In genomic region chr16:30892670-30893069, GRCh38 we compare ENCODE assay signal across 10 cellular contexts. TPM values are rescaled to one million over a fixed set of nuclear protein-coding genes. Genes with fewer than 3 reads are reported as not detected.
A peak's percentile ranks its signal among the peaks of the same experiment; 100 is the strongest.
DNase-seq lines count a peak whose midpoint lies in the region; ATAC-seq and TF ChIP-seq lines count a peak whose summit lies in the region.
"Had no signal": no experiment of that assay in that cellular context is flagged by ENCODE, and none has a peak within 500 bp of the region (broad histone marks: within the 10 kb centered on the region; RNA-seq: fewer than 3 reads in every experiment).

No MANE protein-coding gene starts in this region.

- TF ChIP-seq CTCF in RWPE2 (IDR thresholded peaks at IDR 0.05; ENCODE audit: poor library complexity, severe bottlenecking) (no peak), esophagus muscularis mucosa (IDR thresholded peaks at IDR 0.05) (no peak), sigmoid colon (IDR thresholded peaks at IDR 0.05) (no peak)

- H3K27me3 ChIP-seq in RWPE2 (ENCODE audit: insufficient read depth, poor library complexity, severe bottlenecking) = no peaks in the 10 kb centered on the region
- H3K27me3 ChIP-seq in esophagus muscularis mucosa = no peaks in the 10 kb centered on the region
- H3K27me3 ChIP-seq in sigmoid colon = no peaks in the 10 kb centered on the region

- H3K27ac ChIP-seq in RWPE2 (ENCODE audit: poor library complexity, severe bottlenecking) (peak overlapping the region; percentile 92), esophagus muscularis mucosa (replicated peaks in 1 of 4) (peak overlapping the region; percentile 96 to 99 (median 98)), sigmoid colon (peak overlapping the region; percentile 95 to 99 (median 98))

- WGBS in esophagus muscularis mucosa = 59% methylated on average over 9 of the region's 14 CpGs
- whole genome bisulfite sequencing in sigmoid colon, 2 donors = 83 to 84% methylated on average over 14 of the region's 14 CpGs

- DNase-seq in RWPE2 (ENCODE audit: low spot score) (no peak), esophagus muscularis mucosa (ENCODE audit: extremely low spot score) (no peak), sigmoid colon (no peak), GM03348 (ENCODE audit: low spot score) (no peak)
- DNase-seq: foreskin melanocyte; stimulated activated CD4-positive, alpha-beta T cell treated with anti-CD3 and anti-CD28 coated beads, Interleukin-4, amount 100 ng/mL, for 24 hours had no signal

- peaks cover 21% of the 10 kb centered on the region for H3K4me1 ChIP-seq in RWPE2 (ENCODE audit: insufficient read depth, poor library complexity, severe bottlenecking)
- H3K4me1 ChIP-seq in esophagus muscularis mucosa = peaks cover 35 to 47% (median 43%) of the 10 kb centered on the region in 4 donors
- peaks cover 0 to 47% (median 39%) of the 10 kb centered on the region in 4 donors for H3K4me1 ChIP-seq in sigmoid colon

- H3K9me3 ChIP-seq in RWPE2 (ENCODE audit: severe bottlenecking) (no peaks in the 10 kb centered on the region), esophagus muscularis mucosa (no peaks in the 10 kb centered on the region), sigmoid colon (no peaks in the 10 kb centered on the region)

- no peak for TF ChIP-seq POLR2A in esophagus muscularis mucosa (IDR thresholded peaks at IDR 0.05; ENCODE audit: low read depth)
- no peak for TF ChIP-seq POLR2A in sigmoid colon (IDR thresholded peaks at IDR 0.05)

- intact Hi-C loops in esophagus muscularis mucosa (cut with DNase I) = no loop called here
- intact Hi-C loops in sigmoid colon (cut with DNase I) = loop anchor here (5.0 kb wide), 1 partner anchor 130 kb away; the partner anchor contains the start of genes CFAP119 and RNF40

- ATAC-seq in RWPE2 (ENCODE audit: low read depth) = no peak
- no peak for ATAC-seq in GM21447 (IDR thresholded peaks at IDR 0.05; ENCODE audit: unreplicated experiment)
- no peak for ATAC-seq in HG03342 (IDR thresholded peaks at IDR 0.05; ENCODE audit: unreplicated experiment)
- no peak for ATAC-seq in HG02840 (IDR thresholded peaks at IDR 0.05; ENCODE audit: low FRiP score, unreplicated experiment)

- peaks cover 29% of the 10 kb centered on the region for H3K36me3 ChIP-seq in RWPE2 (ENCODE audit: low read depth)
- peaks cover 0 to 47% (median 43%) of the 10 kb centered on the region in 4 donors for H3K36me3 ChIP-seq in esophagus muscularis mucosa
- peaks cover 14 to 42% (median 20%) of the 10 kb centered on the region in 4 donors for H3K36me3 ChIP-seq in sigmoid colon

- H3K4me3 ChIP-seq in GM08714 (ENCODE audit: low read length) (peak overlapping the region; percentile 69; the same call in 1 of the 2 replicates), RWPE2 (ENCODE audit: severe bottlenecking) (peak overlapping the region; percentile 82), esophagus muscularis mucosa (peak overlapping the region; percentile 70 to 89 (median 82)), sigmoid colon (peak overlapping the region in 2 of 4 donors; percentile 89 to 94)

- TF ChIP-seq EP300 in esophagus muscularis mucosa (IDR thresholded peaks at IDR 0.05) (no peak), sigmoid colon (IDR thresholded peaks at IDR 0.05) (no peak)

RNA-seq across cellular contexts. Expression of gene BCL7C, which starts 1.2 kb away (rescaled TPM):
- 10 to 100 TPM; 42.1 to 57.9 (median 45.5) TPM for total RNA-seq in esophagus muscularis mucosa
- total RNA-seq in sigmoid colon = 10 to 100 TPM; 45.7 to 63.1 (median 55.2) TPM
- polyA plus RNA-seq in sigmoid colon = 10 to 100 TPM; 27.9 to 42.0 (median 30.7) TPM

RNA-seq across cellular contexts. Expression of gene CTF1, which starts 3.7 kb away (rescaled TPM):
- total RNA-seq in esophagus muscularis mucosa = 10 to 100 TPM in 2 of 4 donors, 1 to 10 TPM in 2; 6.2 to 18.8 (median 10.9) TPM
- 1 to 10 TPM; 2.3 to 6.9 (median 4.9) TPM for total RNA-seq in sigmoid colon
- polyA plus RNA-seq in sigmoid colon = 1 to 10 TPM in 2 of 3 donors, under 1 TPM in 1; 0.46 to 3.6 (median 1.5) TPM

RNA-seq across cellular contexts. Expression of gene FBXL19, which starts 30.7 kb away (rescaled TPM):
- total RNA-seq in esophagus muscularis mucosa (10 to 100 TPM; 12.1 to 28.1 (median 17.7) TPM), sigmoid colon (10 to 100 TPM in 3 of 4 donors, 1 to 10 TPM in 1; 7.9 to 18.3 (median 13.0) TPM)
- 10 to 100 TPM in 1 of 3 donors, 1 to 10 TPM in 2; 3.0 to 32.7 (median 8.3) TPM for polyA plus RNA-seq in sigmoid colon

RNA-seq across cellular contexts. Expression of gene ORAI3, which starts 56.2 kb away (rescaled TPM):
- 10 to 100 TPM; 33.0 to 56.5 (median 45.8) TPM for total RNA-seq in esophagus muscularis mucosa
- total RNA-seq in sigmoid colon = 10 to 100 TPM; 33.3 to 43.3 (median 40.5) TPM
- polyA plus RNA-seq in sigmoid colon = 10 to 100 TPM in 2 of 3 donors, 1 to 10 TPM in 1; 8.6 to 16.1 (median 15.6) TPM
